21 cellular contexts compared by ENCODE assay signal in the genomic region with DNA sequence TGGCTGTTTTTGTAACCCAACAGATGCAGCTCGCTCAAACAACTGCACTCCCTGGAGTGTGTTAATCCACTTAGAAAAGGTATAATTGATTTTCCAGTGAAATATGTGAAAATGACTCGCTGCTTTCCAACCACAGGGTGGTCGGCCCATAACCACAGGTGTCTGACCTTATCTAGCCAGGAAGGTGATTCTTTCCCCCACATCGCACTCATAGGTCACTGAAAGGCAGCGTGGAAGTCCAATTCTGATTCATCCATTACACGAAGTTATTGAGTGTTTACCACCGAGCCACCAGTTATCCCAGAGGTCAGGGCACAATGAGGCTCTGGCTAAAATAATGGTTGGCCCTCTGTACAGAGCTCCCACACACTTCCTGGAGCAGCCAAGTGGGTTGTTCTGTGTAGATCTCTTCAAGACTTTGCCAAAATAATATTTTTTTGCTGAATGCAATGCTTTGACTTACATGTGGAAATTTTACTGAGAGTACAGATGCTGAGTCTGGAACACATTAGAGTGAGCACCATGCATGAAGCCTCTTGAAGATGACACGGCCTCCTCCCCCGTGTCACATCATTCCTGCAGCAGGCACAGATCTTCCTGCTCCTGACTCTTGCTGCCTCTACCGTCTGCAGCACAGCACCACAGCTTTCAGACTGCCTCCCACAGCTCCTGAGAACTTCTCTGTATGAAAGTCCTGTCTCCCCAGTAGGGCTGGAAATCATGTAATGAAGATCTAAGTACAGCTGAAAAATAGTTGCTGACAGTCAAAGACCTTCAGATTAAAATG.
DNase-seq lines count a peak whose midpoint lies in the region; ATAC-seq and TF ChIP-seq lines count a peak whose summit lies in the region.
"Had no signal": no experiment of that assay in that cellular context is flagged by ENCODE, and none has a peak within 500 bp of the region (broad histone marks: within the 10 kb centered on the region; RNA-seq: fewer than 3 reads in every experiment).

No MANE protein-coding gene starts in this region.

- no peaks in the 10 kb centered on the region for H3K4me1 ChIP-seq in BE2C
- H3K4me1 ChIP-seq: neural progenitor cell, Peyer's patch, prostate gland, vagina had no signal

- TF ChIP-seq CTCF in BE2C (IDR thresholded peaks at IDR 0.05; ENCODE audit: low read depth, low read length), result no peak
- TF ChIP-seq CTCF in omental fat pad (IDR thresholded peaks at IDR 0.05), result no peak

- H3K4me3 ChIP-seq in BE2C (ENCODE audit: low read depth, low read length), result no peak overlapping the region
- H3K4me3 ChIP-seq: cardiac muscle cell, mucosa of descending colon, neural progenitor cell, Peyer's patch, prostate gland, vagina had no signal

- H3K36me3 ChIP-seq in BE2C, result no peaks in the 10 kb centered on the region
- H3K36me3 ChIP-seq: cardiac muscle cell, neural progenitor cell, Peyer's patch, prostate gland, vagina had no signal

- H3K9me3 ChIP-seq in BE2C, result no peaks in the 10 kb centered on the region
- H3K9me3 ChIP-seq: prostate gland, vagina had no signal

- in situ Hi-C loops in SK-MEL-5 (cut with HindIII; ENCODE audit: low pct_unique_long_range_greater_than_20kb, low sequenced_read_pairs), result no loop called here

- DNase-seq in NCI-H146 (lab: John Stamatoyannopoulos, UW), result peak; percentile 32
- peak; percentile 0 for DNase-seq in SK-MEL-5 (ENCODE audit: low read depth, low spot score)
- DNase-seq in kidney tubule cell (ENCODE audit: low spot score), result peak; percentile 11
- DNase-seq in stimulated activated CD8-positive, alpha-beta memory T cell treated with anti-CD3 and anti-CD28 coated beads, Interleukin-4, amount 100 ng/mL, for 48 hours, result peak; percentile 44
- no peak for DNase-seq in ureter (ENCODE audit: low spot score)
- DNase-seq in BE2C, result no peak
- DNase-seq in omental fat pad (ENCODE audit: low spot score), result no peak
- DNase-seq: activated naive CD4-positive, alpha-beta T cell; amniotic stem cell; immature natural killer cell; mucosa of descending colon; NCI-H1092 treated with DMSO at 0.1 percent for 48 hours; NCI-H446; NK-92 treated with Interleukin-12 subunit alpha and Interleukin-12 subunit beta, amount 100 ng/mL, for 24 hours; Peyer's patch; stimulated activated CD4-positive, alpha-beta T cell treated with anti-CD3 and anti-CD28 coated beads, Interleukin-4, amount 100 ng/mL, for 1 hour; T-helper 1 cell had no signal

- ATAC-seq in omental fat pad (ENCODE audit: low FRiP score), result no peak
- ATAC-seq: mucosa of descending colon had no signal

- H3K27me3 ChIP-seq in BE2C, result no peaks in the 10 kb centered on the region
- H3K27me3 ChIP-seq: cardiac muscle cell, neural progenitor cell, Peyer's patch, vagina had no signal

Comparison
In these comparisons a context has a peak if more than half of its experiments do, and no peak if none do; other contexts are left out.
1. DNase-seq: peak in NCI-H146 (single experiment), SK-MEL-5 (single experiment), kidney tubule cell (single experiment) and stimulated activated CD8-positive, alpha-beta memory T cell treated with anti-CD3 and anti-CD28 coated beads, Interleukin-4, amount 100 ng/mL, for 48 hours (single experiment); none in ureter (single experiment), BE2C (single experiment) and omental fat pad (single experiment).